ENCODE assay signal across 12 cellular contexts in genomic region chr14:35050652-35051051, GRCh38. TPM values are rescaled to one million over a fixed set of nuclear protein-coding genes. Genes with fewer than 3 reads are reported as not detected.
A peak's percentile ranks its signal among the peaks of the same experiment; 100 is the strongest.
DNase-seq lines count a peak whose midpoint lies in the region; FAIRE-seq and TF ChIP-seq lines count a peak whose summit lies in the region.
"Had no signal": no experiment of that assay in that cellular context is flagged by ENCODE, and none has a peak within 500 bp of the region (broad histone marks: within the 10 kb centered on the region; RNA-seq: fewer than 3 reads in every experiment).

No MANE protein-coding gene starts in this region.

- H3K27ac Mint-ChIP-seq in endothelial cell (ENCODE audit: unreplicated experiment): no peak overlapping the region
- H3K27ac Mint-ChIP-seq: activated naive CD4-positive, alpha-beta T cell treated with anti-CD3 and anti-CD28 coated beads for 36 hours; memory B cell had no signal

- CTCF ChIA-PET in H1 (lab: Charles Lee; ENCODE audit: partially characterized antibody): interaction anchor here (1.1 kb wide), 1 partner anchor 377 kb away, joined by 3 read pairs; no protein-coding TSS in a partner anchor

- 88% methylated on average over 1 of the region's 1 CpG; no CpG with 5 or more reads in 1 of the 2 experiments for WGBS in H1 (ENCODE audit: extremely low coverage in 1 of 2, insufficient coverage in 1 of 2, insufficient read length in 1 of 2, insufficient replicate concordance in 2 of 2, low coverage in 1 of 2, low lambda C conversion rate in 2 of 2, missing lambda C conversion rate in 1 of 2), 2 experiments

- no peak overlapping the region for H3K4ac ChIP-seq in H1 (replicated peaks; ENCODE audit: insufficient read length, low read depth, low read length)

- H3K27me3 Mint-ChIP-seq in endothelial cell (ENCODE audit: unreplicated experiment): no peaks in the 10 kb centered on the region
- H3K27me3 Mint-ChIP-seq: memory B cell had no signal

- H3K9ac ChIP-seq in H1 (replicated peaks in 1 of 4; ENCODE audit: extremely low read depth in 1 of 4, low read depth in 3 of 4, low read length in 3 of 4): no peak overlapping the region

- H2AFZ ChIP-seq in H1 (ENCODE audit: low read length): no peak overlapping the region

- H3K4me3 Mint-ChIP-seq in endothelial cell (ENCODE audit: unreplicated experiment): no peak overlapping the region
- H3K4me3 Mint-ChIP-seq: activated naive CD4-positive, alpha-beta T cell treated with anti-CD3 and anti-CD28 coated beads for 36 hours; memory B cell had no signal

- H3K23ac ChIP-seq in H1 (ENCODE audit: insufficient read length): no peak overlapping the region

- POLR2A ChIA-PET in H1 (lab: Charles Lee; ENCODE audit: partially characterized antibody): no interaction called here

- TF ChIP-seq CTCF in H1 (IDR thresholded peaks at IDR 0.05; ENCODE audit: control extremely low read depth in 1 of 3, insufficient read depth in 1 of 3, low read depth in 1 of 3, low read length in 3 of 3) (no peak), endothelial cell (IDR thresholded peaks at IDR 0.05; ENCODE audit: unreplicated experiment) (no peak)

- no peaks in the 10 kb centered on the region; a peak in 1 of 7 replicates for H3K4me1 ChIP-seq in H1 (replicated peaks in 1 of 4; ENCODE audit: control insufficient read depth in 3 of 4, insufficient read depth in 4 of 4, low read length in 3 of 4)

- no peak for TF ChIP-seq RAD21 in H1 (IDR thresholded peaks at IDR 0.05 in 1 of 2, conservative IDR thresholded peaks at IDR 0.05 in 1 of 2; ENCODE audit: low read depth in 2 of 2, low read length in 2 of 2)

- H3K79me1 ChIP-seq in H1 (ENCODE audit: low read depth, low read length): no peaks in the 10 kb centered on the region

- H3K9me3 Mint-ChIP-seq in endothelial cell (ENCODE audit: unreplicated experiment): no peaks in the 10 kb centered on the region
- H3K9me3 Mint-ChIP-seq: activated naive CD4-positive, alpha-beta T cell treated with anti-CD3 and anti-CD28 coated beads for 36 hours; memory B cell had no signal

- no peak overlapping the region for H4K5ac ChIP-seq in H1 (ENCODE audit: insufficient read length, low read depth, low read length)

- no peak overlapping the region for H3K18ac ChIP-seq in H1 (ENCODE audit: extremely low read depth, low read length)

- H3K4me3 ChIP-seq in H1 (ENCODE audit: extremely low read depth in 1 of 4, insufficient read depth in 2 of 4, low read depth in 3 of 4, low read length in 4 of 4): no peak overlapping the region

- H4K20me1 ChIP-seq in H1 (replicated peaks in 1 of 2; ENCODE audit: control insufficient read depth in 1 of 2, insufficient read depth in 2 of 2, low read length in 2 of 2): no peaks in the 10 kb centered on the region

- peaks cover 0 to 6% of the 10 kb centered on the region in 2 experiments; a peak in 2 of 4 replicates for H3K79me2 ChIP-seq in H1 (ENCODE audit: control insufficient read depth in 1 of 2, insufficient read depth in 2 of 2, low read length in 2 of 2)

- H2BK12ac ChIP-seq in H1 (ENCODE audit: low read depth, low read length): no peak overlapping the region

- H3K36me3 Mint-ChIP-seq in endothelial cell (ENCODE audit: low read depth, unreplicated experiment): peaks cover 4% of the 10 kb centered on the region

- no peak overlapping the region for H3K56ac ChIP-seq in H1 (replicated peaks; ENCODE audit: insufficient read length, low read depth, low read length)

- H2AK5ac ChIP-seq in H1 (ENCODE audit: low read depth, low read length): no peak overlapping the region

- H3K4me1 Mint-ChIP-seq in endothelial cell (ENCODE audit: unreplicated experiment): peaks cover 2% of the 10 kb centered on the region

- no peak overlapping the region for H2BK20ac ChIP-seq in H1 (ENCODE audit: low read length)

- no peak overlapping the region for H2BK15ac ChIP-seq in H1 (ENCODE audit: low read length)

- no peak for TF ChIP-seq EP300 in H1 (IDR thresholded peaks at IDR 0.05; ENCODE audit: borderline replicate concordance in 1 of 2, low read depth in 2 of 2, low read length in 2 of 2)

- H4K91ac ChIP-seq in H1 (replicated peaks; ENCODE audit: insufficient read length, low read length): no peak overlapping the region

- no peaks in the 10 kb centered on the region for H3K27me3 ChIP-seq in H1 (replicated peaks in 1 of 4; ENCODE audit: control insufficient read depth in 3 of 4, extremely low read depth in 1 of 4, insufficient read depth in 3 of 4, low read length in 3 of 4)

- H3K4me2 ChIP-seq in H1 (ENCODE audit: insufficient read depth in 1 of 2, low read depth in 2 of 2, low read length in 2 of 2): no peak overlapping the region

- no peak overlapping the region for H3K14ac ChIP-seq in H1 (ENCODE audit: insufficient read length)

- peak; percentile 6 for DNase-seq in ELF-1 (ENCODE audit: low read depth, low spot score)
- DNase-seq in NCI-H460 (ENCODE audit: extremely low read depth, low read depth): peak; percentile 44
- no peak for DNase-seq in H1 (ENCODE audit: low read depth in 1 of 2, low spot score in 2 of 2)
- DNase-seq in myocyte (ENCODE audit: low read depth): peak; percentile 88
- DNase-seq in NCI-H524 treated with DMSO at 0.1 percent for 48 hours (lab: John Stamatoyannopoulos, UW): no peak
- DNase-seq in stimulated activated CD4-positive, alpha-beta T cell treated with anti-CD3 and anti-CD28 coated beads, Interleukin-4, amount 100 ng/mL, for 4 hours: no peak
- DNase-seq in stimulated activated CD4-positive, alpha-beta T cell treated with anti-CD3 and anti-CD28 coated beads, Interleukin-1b, Interleukin-23, amount 100 ng/mL, for 48 hours: no peak
- DNase-seq in endothelial cell (ENCODE audit: low spot score): no peak
- DNase-seq: activated naive CD4-positive, alpha-beta T cell treated with anti-CD3 and anti-CD28 coated beads for 36 hours; stimulated activated naive CD4-positive, alpha-beta T cell; WERI-Rb-1 had no signal

- peaks cover 0 to 5% (median 0%) of the 10 kb centered on the region in 4 experiments; a peak in 3 of 8 replicates for H3K36me3 ChIP-seq in H1 (ENCODE audit: control insufficient read depth in 2 of 4, insufficient read depth in 4 of 4, low read length in 3 of 4)

- no peak for TF ChIP-seq POLR2A in H1 (IDR thresholded peaks at IDR 0.05; ENCODE audit: control extremely low read depth in 1 of 2, low read depth in 2 of 2, low read length in 2 of 2)

- FAIRE-seq in H1 (lab: Jason Lieb, UNC): no peak

- no peaks in the 10 kb centered on the region; the same call in none of the 2 replicates for H3K23me2 ChIP-seq in H1 (ENCODE audit: low read depth, low read length)

- no peak overlapping the region for H3K27ac ChIP-seq in H1 (ENCODE audit: low read depth, low read length)
- H3K27ac ChIP-seq: WERI-Rb-1 had no signal

- H3K9me3 ChIP-seq in H1 (ENCODE audit: insufficient read depth in 2 of 2, low read depth in 1 of 2, low read length in 1 of 2): no peaks in the 10 kb centered on the region

- no peak overlapping the region for H2BK5ac ChIP-seq in H1 (ENCODE audit: low read depth, low read length)

- H4K8ac ChIP-seq in H1 (ENCODE audit: extremely low read depth, insufficient read depth, low read length): no peak overlapping the region

- H2BK120ac ChIP-seq in H1 (replicated peaks; ENCODE audit: low read depth, low read length): no peak overlapping the region

TF ChIP-seq in H1, 55 proteins besides CTCF, POLR2A, EP300 and RAD21:
- TF ChIP-seq BACH1 (IDR thresholded peaks at IDR 0.05; ENCODE audit: low read length): peak; percentile 46
- TF ChIP-seq KDM1A (IDR thresholded peaks at IDR 0.05; ENCODE audit: borderline replicate concordance, low read length): no peak
- no peak for TF ChIP-seq GABPA (IDR thresholded peaks at IDR 0.05; ENCODE audit: borderline replicate concordance, insufficient read depth, low read length)
- 0 out of 2 replicates have a peak, but pooled peaks have one; percentile 14 for TF ChIP-seq MAFK (IDR thresholded peaks at IDR 0.05; ENCODE audit: low read depth, low read length)
- TF ChIP-seq YY1 (IDR thresholded peaks at IDR 0.05; ENCODE audit: low read depth, low read length): no peak

RNA-seq across cellular contexts. Expression of gene FAM177A1, which starts 4.6 kb away (rescaled TPM):
- 82.5 and 101 TPM in 2 replicates for total RNA-seq in NCI-H460 (2014; rRNA removed; shearing (Covaris generic))
- polyA plus RNA-seq in NCI-H460 (2014; cell fraction: nucleus; rRNA removed): 27.2 and 35.3 TPM in 2 replicates
- total RNA-seq in H1 (2021; fragmentation: NEBNext Ultra II Directional; extraction: Animal tissue kit (Norgen Biotek cat#: 25700)): 32.0 and 34.0 TPM in 2 replicates
- 11.2 and 11.3 TPM in 2 replicates for polyA plus RNA-seq in H1 (2011; rRNA removed)
- 15.3 TPM for polyA plus RNA-seq in H1 (2011; cell fraction: cytosol; rRNA removed)
- polyA plus RNA-seq in H1 (2011; cell fraction: nucleus; rRNA removed): 10.8 TPM
- 23.6 to 32.4 TPM (median 24.0 TPM) in 4 replicates for polyA plus RNA-seq in H1 (2012, experiment 1 of 2)
- polyA plus RNA-seq in H1 (2012, experiment 2 of 2): 12.3 TPM
- 49.0 TPM for polyA plus RNA-seq in H1 (2013, experiment 1 of 2)
- 49.4 TPM for polyA plus RNA-seq in H1 (2013, experiment 2 of 2)
- 3.8 and 4.8 TPM in 2 replicates for polyA minus RNA-seq in H1 (2011; rRNA and poly(A)+ RNA removed)
- polyA minus RNA-seq in H1 (2011; cell fraction: cytosol; rRNA and poly(A)+ RNA removed): 6.4 TPM
- 20.3 TPM for polyA minus RNA-seq in H1 (2011; cell fraction: nucleus; rRNA and poly(A)+ RNA removed)
- total RNA-seq in myocyte: 63.8 and 78.6 TPM in 2 replicates
- 79.5 TPM for polyA plus RNA-seq in myocyte (2012)
- 25.6 TPM for total RNA-seq in endothelial cell (ENCODE audit: unreplicated experiment)

Comparison
In these comparisons a context has a peak if more than half of its experiments do, and no peak if none do; other contexts are left out.
1. DNase-seq: peak in ELF-1 (single experiment), NCI-H460 (single experiment) and myocyte (single experiment); none in H1 (0 of 2), NCI-H524 treated with DMSO at 0.1 percent for 48 hours (single experiment), stimulated activated CD4-positive, alpha-beta T cell treated with anti-CD3 and anti-CD28 coated beads, Interleukin-4, amount 100 ng/mL, for 4 hours (0 of 2), stimulated activated CD4-positive, alpha-beta T cell treated with anti-CD3 and anti-CD28 coated beads, Interleukin-1b, Interleukin-23, amount 100 ng/mL, for 48 hours (single experiment) and endothelial cell (single experiment).